Comparison of ENCODE assay signal across 9 cellular contexts in genomic region chr1:218377143-218377660, GRCh38. TPM values are rescaled to one million over a fixed set of nuclear protein-coding genes. Genes with fewer than 3 reads are reported as not detected.
DNase-seq lines count a peak whose midpoint lies in the region; ATAC-seq and TF ChIP-seq lines count a peak whose summit lies in the region.
"Had no signal": no experiment of that assay in that cellular context is flagged by ENCODE, and none has a peak within 500 bp of the region (broad histone marks: within the 10 kb centered on the region; RNA-seq: fewer than 3 reads in every experiment).

No MANE protein-coding gene starts in this region.

- peaks cover 3% of the 10 kb centered on the region for H3K9me3 Mint-ChIP-seq in nephron progenitor cell

- H3K27me3 Mint-ChIP-seq in nephron progenitor cell (ENCODE audit: low read depth, poor library complexity): no peaks in the 10 kb centered on the region

- intact Hi-C loops in ovary (cut with DNase I): no loop called here

- TF ChIP-seq EP300 in ovary (IDR thresholded peaks at IDR 0.05): no peak

- peak; percentile 65 for DNase-seq in RKO (ENCODE audit: low spot score)
- DNase-seq in activated naive CD4-positive, alpha-beta T cell treated with anti-CD3 and anti-CD28 coated beads, Interleukin-2, amount 50 U/mL, for 16 hours: peak; percentile 67
- no peak for DNase-seq in nephron progenitor cell
- DNase-seq in ovary: no peak
- DNase-seq in putamen (ENCODE audit: low spot score): no peak
- DNase-seq in substantia nigra (lab: John Stamatoyannopoulos, UW): no peak

- H3K36me3 Mint-ChIP-seq in nephron progenitor cell (ENCODE audit: low read depth): peaks cover 5% of the 10 kb centered on the region
- H3K36me3 Mint-ChIP-seq: activated naive CD8-positive, alpha-beta T cell had no signal

- H3K4me1 Mint-ChIP-seq in nephron progenitor cell: peaks cover 48% of the 10 kb centered on the region

- no peaks in the 10 kb centered on the region for H3K27me3 ChIP-seq in ovary

- H3K4me3 Mint-ChIP-seq in nephron progenitor cell: no peak overlapping the region
- H3K4me3 Mint-ChIP-seq: activated naive CD8-positive, alpha-beta T cell had no signal

- ATAC-seq in GM18861 (IDR thresholded peaks at IDR 0.05; ENCODE audit: unreplicated experiment) (peak; percentile 77), HG02938 (IDR thresholded peaks at IDR 0.05; ENCODE audit: unreplicated experiment) (peak; percentile 74)

- peak overlapping the region; percentile 39 for H3K27ac Mint-ChIP-seq in nephron progenitor cell
- H3K27ac Mint-ChIP-seq: activated naive CD8-positive, alpha-beta T cell had no signal

- no peak overlapping the region for H3K4me3 ChIP-seq in ovary

- TF ChIP-seq CTCF in nephron progenitor cell (IDR thresholded peaks at IDR 0.05) (no peak), ovary (IDR thresholded peaks at IDR 0.05) (no peak)

- peaks cover 12% of the 10 kb centered on the region for H3K4me1 ChIP-seq in ovary (ENCODE audit: insufficient read depth)

- H3K27ac ChIP-seq in ovary (no peak overlapping the region), substantia nigra (ENCODE audit: low read depth, low read length, poor library complexity, severe bottlenecking) (no peak overlapping the region)

- no peaks in the 10 kb centered on the region for H3K9me3 ChIP-seq in ovary

- no peak for TF ChIP-seq POLR2A in ovary (IDR thresholded peaks at IDR 0.05)

- no peaks in the 10 kb centered on the region for H3K36me3 ChIP-seq in ovary

- 54 to 62% (median 61%) methylated on average over 4 of the region's 4 CpGs for WGBS in ovary, 3 donors

RNA-seq across cellular contexts. Expression of gene TGFB2, which starts 32.1 kb away (rescaled TPM):
- total RNA-seq in ovary: 10 to 100 TPM in 3 of 7 donors, 1 to 10 TPM in 4; 5.1 to 29.4 (median 9.3) TPM
- 10 to 100 TPM in 1 of 2 donors, 1 to 10 TPM in 1; 3.8 to 11.7 TPM for polyA plus RNA-seq in ovary

Comparison
In these comparisons a context has a peak if more than half of its experiments do, and no peak if none do; other contexts are left out.
1. DNase-seq: peak in RKO (single experiment) and activated naive CD4-positive, alpha-beta T cell treated with anti-CD3 and anti-CD28 coated beads, Interleukin-2, amount 50 U/mL, for 16 hours (single experiment); none in nephron progenitor cell (single experiment), ovary (0 of 5), putamen (single experiment) and substantia nigra (0 of 49).